22 cellular contexts compared by ENCODE assay signal in genomic region chr3:114557791-114558190, GRCh38.
A peak's percentile ranks its signal among the peaks of the same experiment; 100 is the strongest.
DNase-seq lines count a peak whose midpoint lies in the region; ATAC-seq, FAIRE-seq and TF ChIP-seq lines count a peak whose summit lies in the region.
"Had no signal": no experiment of that assay in that cellular context is flagged by ENCODE, and none has a peak within 500 bp of the region (broad histone marks: within the 10 kb centered on the region; RNA-seq: fewer than 3 reads in every experiment).

No MANE protein-coding gene starts in this region.

- H3K36me3 ChIP-seq in pancreas (no peaks in the 10 kb centered on the region), PC-3 (ENCODE audit: low read depth, low read length) (no peaks in the 10 kb centered on the region), HAP-1 (replicated peaks) (no peaks in the 10 kb centered on the region)

- H3K9me2 ChIP-seq in PC-3 (replicated peaks; ENCODE audit: low read length), result no peaks in the 10 kb centered on the region

- CTCF ChIA-PET in PC-3 (lab: Charles Lee), result no interaction called here

- H3K27ac ChIP-seq in pancreas (no peak overlapping the region), PC-3 (ENCODE audit: low read length) (no peak overlapping the region)
- H3K27ac ChIP-seq: C4-2B, coronary artery had no signal

- H3K9me3 ChIP-seq in pancreas, result no peaks in the 10 kb centered on the region
- H3K9me3 ChIP-seq in PC-3 (ENCODE audit: low read length), result no peaks in the 10 kb centered on the region
- H3K9me3 ChIP-seq in HAP-1, result 0 out of 2 replicates have a peak, but pooled peaks cover 2% of the 10 kb centered on the region

- H3K9ac ChIP-seq in PC-3 (ENCODE audit: low read length), result no peak overlapping the region

- no peak overlapping the region for H3K4me2 ChIP-seq in PC-3 (ENCODE audit: low read length)

- no peaks in the 10 kb centered on the region for H3K27me3 ChIP-seq in pancreas
- H3K27me3 ChIP-seq in PC-3 (ENCODE audit: low read length), result no peaks in the 10 kb centered on the region
- H3K27me3 ChIP-seq in HAP-1 (ENCODE audit: low read depth), result no peaks in the 10 kb centered on the region

- TF ChIP-seq CTCF in epithelial cell of proximal tubule (conservative IDR thresholded peaks at IDR 0.05; ENCODE audit: low read depth, low read length) (no peak), pancreas (IDR thresholded peaks at IDR 0.05) (no peak), PC-3 (conservative IDR thresholded peaks at IDR 0.05; ENCODE audit: low read depth, low read length) (no peak)

- H2AFZ ChIP-seq in PC-3 (ENCODE audit: low read length), result no peak overlapping the region

- ATAC-seq in pancreas (peak in 3 of 4 donors; percentile 34 to 71 (median 40)), HG03045 (IDR thresholded peaks at IDR 0.05; ENCODE audit: unreplicated experiment) (no peak), PC-3 (no peak)
- ATAC-seq: activated CD8-positive, alpha-beta T cell treated with anti-CD3 and anti-CD28 coated beads for 36 hours; activated naive CD8-positive, alpha-beta T cell treated with anti-CD3 and anti-CD28 coated beads, Interleukin-2, amount 50 U/mL, for 24 hours; natural killer cell had no signal

- POLR2A ChIA-PET in PC-3 (lab: Charles Lee; ENCODE audit: unreplicated experiment), result interaction anchor here (0.6 kb wide), 1 partner anchor 186 kb away, joined by 3 read pairs; no protein-coding TSS in a partner anchor

- no peaks in the 10 kb centered on the region for H4K20me1 ChIP-seq in PC-3 (ENCODE audit: low read length)

- peak; percentile 12 for DNase-seq in EL
- peak; percentile 43 for DNase-seq in M059J (ENCODE audit: low read depth)
- DNase-seq in epithelial cell of proximal tubule (ENCODE audit: low read depth), result peak; percentile 30
- DNase-seq in pancreas, result no peak
- DNase-seq in PC-3, result no peak
- no peak for DNase-seq in SIG-M5 treated with dmso at 0.1 percent for 504 hours (lab: John Stamatoyannopoulos, UW; ENCODE audit: unreplicated experiment)
- DNase-seq in HAP-1 (ENCODE audit: low spot score in 2 of 2), result no peak
- DNase-seq: activated CD4-positive, alpha-beta T cell treated with anti-CD3 and anti-CD28 coated beads for 1 hour; activated CD8-positive, alpha-beta T cell treated with anti-CD3 and anti-CD28 coated beads for 36 hours; activated effector memory CD4-positive, alpha-beta T cell treated with anti-CD3 and anti-CD28 coated beads, Interleukin-2, amount 50 U/mL, for 16 hours; activated naive CD8-positive, alpha-beta T cell treated with anti-CD3 and anti-CD28 coated beads, Interleukin-2, amount 50 U/mL, for 24 hours; H9; KG1; midbrain; natural killer cell; NCI-H2171; NCI-H526; stimulated activated CD4-positive, alpha-beta T cell treated with anti-CD3 and anti-CD28 coated beads, Interleukin-4, amount 100 ng/mL, for 1 hour; stimulated activated naive CD4-positive, alpha-beta T cell treated with Interleukin-2 at 50 U/mL for 16 hours had no signal

- H3K4me1 ChIP-seq in pancreas (peaks cover 0 to 6% (median 0%) of the 10 kb centered on the region in 3 donors), PC-3 (ENCODE audit: insufficient read depth, low read length) (no peaks in the 10 kb centered on the region), HAP-1 (peaks cover 20% of the 10 kb centered on the region)

- no peak for FAIRE-seq in pancreas (lab: Jason Lieb, UNC)

- no peak overlapping the region for H3K4me3 ChIP-seq in epithelial cell of proximal tubule (ENCODE audit: low read depth, low read length)
- H3K4me3 ChIP-seq in pancreas, result no peak overlapping the region
- H3K4me3 ChIP-seq in PC-3 (ENCODE audit: low read length), result no peak overlapping the region
- H3K4me3 ChIP-seq in HAP-1, result no peak overlapping the region
- H3K4me3 ChIP-seq: coronary artery had no signal

- intact Hi-C loops in pancreas (cut with DNase I) (no loop called here), PC-3 (cut with micrococcal nuclease) (no loop called here)

- no TSS peak for BruUV-seq in PC-3 (replicated peaks; lab: Mats Ljungman, UMichigan)

- no peaks in the 10 kb centered on the region for H3K79me2 ChIP-seq in PC-3 (ENCODE audit: low read length)

- in situ Hi-C loops in HAP-1 (cut with MboI; ENCODE audit: low sequenced_read_pairs), result no loop called here

- H3F3A ChIP-seq in PC-3 (ENCODE audit: low read length, unreplicated experiment), result no peaks in the 10 kb centered on the region

Comparison
In these comparisons a context has a peak if more than half of its experiments do, and no peak if none do; other contexts are left out.
1. DNase-seq: peak in EL (single experiment), M059J (single experiment) and epithelial cell of proximal tubule (single experiment); none in pancreas (0 of 6), PC-3 (single experiment), SIG-M5 treated with dmso at 0.1 percent for 504 hours (single experiment) and HAP-1 (0 of 2).
2. ATAC-seq: peak in pancreas (3 of 4); none in HG03045 (single experiment) and PC-3 (single experiment).